Comparison of ENCODE assay signal across 1 cellular context in genomic region chr11:59967677-59968394, GRCh38.
A peak's percentile ranks its signal among the peaks of the same experiment; 100 is the strongest.
TF ChIP-seq lines count a peak whose summit lies in the region.

No MANE protein-coding gene starts in this region.

TF ChIP-seq in K562, 482 proteins besides CTCF, POLR2A, EP300 and RAD21 (continued from another document and continues in another):
- TF ChIP-seq, protein P1, sequence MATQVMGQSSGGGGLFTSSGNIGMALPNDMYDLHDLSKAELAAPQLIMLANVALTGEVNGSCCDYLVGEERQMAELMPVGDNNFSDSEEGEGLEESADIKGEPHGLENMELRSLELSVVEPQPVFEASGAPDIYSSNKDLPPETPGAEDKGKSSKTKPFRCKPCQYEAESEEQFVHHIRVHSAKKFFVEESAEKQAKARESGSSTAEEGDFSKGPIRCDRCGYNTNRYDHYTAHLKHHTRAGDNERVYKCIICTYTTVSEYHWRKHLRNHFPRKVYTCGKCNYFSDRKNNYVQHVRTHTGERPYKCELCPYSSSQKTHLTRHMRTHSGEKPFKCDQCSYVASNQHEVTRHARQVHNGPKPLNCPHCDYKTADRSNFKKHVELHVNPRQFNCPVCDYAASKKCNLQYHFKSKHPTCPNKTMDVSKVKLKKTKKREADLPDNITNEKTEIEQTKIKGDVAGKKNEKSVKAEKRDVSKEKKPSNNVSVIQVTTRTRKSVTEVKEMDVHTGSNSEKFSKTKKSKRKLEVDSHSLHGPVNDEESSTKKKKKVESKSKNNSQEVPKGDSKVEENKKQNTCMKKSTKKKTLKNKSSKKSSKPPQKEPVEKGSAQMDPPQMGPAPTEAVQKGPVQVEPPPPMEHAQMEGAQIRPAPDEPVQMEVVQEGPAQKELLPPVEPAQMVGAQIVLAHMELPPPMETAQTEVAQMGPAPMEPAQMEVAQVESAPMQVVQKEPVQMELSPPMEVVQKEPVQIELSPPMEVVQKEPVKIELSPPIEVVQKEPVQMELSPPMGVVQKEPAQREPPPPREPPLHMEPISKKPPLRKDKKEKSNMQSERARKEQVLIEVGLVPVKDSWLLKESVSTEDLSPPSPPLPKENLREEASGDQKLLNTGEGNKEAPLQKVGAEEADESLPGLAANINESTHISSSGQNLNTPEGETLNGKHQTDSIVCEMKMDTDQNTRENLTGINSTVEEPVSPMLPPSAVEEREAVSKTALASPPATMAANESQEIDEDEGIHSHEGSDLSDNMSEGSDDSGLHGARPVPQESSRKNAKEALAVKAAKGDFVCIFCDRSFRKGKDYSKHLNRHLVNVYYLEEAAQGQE (CRISPR knock-in tag; IDR thresholded peaks at IDR 0.05; ENCODE audit: low read depth) = no peak
- TF ChIP-seq NCOA1 (IDR thresholded peaks at IDR 0.05; ENCODE audit: low read depth) (peak; percentile 77; the same call in 1 of the 2 replicates), WHSC1 (IDR thresholded peaks at IDR 0.05; ENCODE audit: low read length) (no peak), CEBPB (tag; IDR thresholded peaks at IDR 0.05) (peak; percentile 82), ZNF232 (CRISPR knock-in tag; IDR thresholded peaks at IDR 0.05) (no peak), ATF7 (IDR thresholded peaks at IDR 0.05) (peak; percentile 86), GTF2B (IDR thresholded peaks at IDR 0.05; ENCODE audit: extremely low read depth, insufficient read length) (no peak), CREB1 (IDR thresholded peaks at IDR 0.05) (peak; percentile 43; the same call in 1 of the 2 replicates), CREB1 (CRISPR knock-in tag; IDR thresholded peaks at IDR 0.05) (no peak), CC2D1A (IDR thresholded peaks at IDR 0.05) (peak; percentile 92), DACH1 (IDR thresholded peaks at IDR 0.05; ENCODE audit: partially characterized antibody) (no peak), CBX2 (IDR thresholded peaks at IDR 0.05; ENCODE audit: insufficient read depth, low read length, poor library complexity, severe bottlenecking) (no peak), GTF2F1 (IDR thresholded peaks at IDR 0.05; ENCODE audit: low read depth, low read length) (no peak), NCOA6 (IDR thresholded peaks at IDR 0.05) (no peak), POLR2G (IDR thresholded peaks at IDR 0.05; ENCODE audit: low read depth, low read length) (no peak), BHLHE40 (IDR thresholded peaks at IDR 0.05; ENCODE audit: low read length) (no peak), POU5F1 (IDR thresholded peaks at IDR 0.05; ENCODE audit: borderline replicate concordance, low read depth, low read length, partially characterized antibody) (no peak), MEF2D (tag; conservative IDR thresholded peaks at IDR 0.05; ENCODE audit: low read depth) (no peak), HSF4 (CRISPR knock-in tag; IDR thresholded peaks at IDR 0.05; ENCODE audit: borderline replicate concordance) (no peak), LCOR (CRISPR knock-in tag; IDR thresholded peaks at IDR 0.05) (0 out of 2 replicates have a peak, but pooled peaks have one; percentile 38), ZNF3 (CRISPR knock-in tag; IDR thresholded peaks at IDR 0.05) (no peak), RBM34 (IDR thresholded peaks at IDR 0.05; ENCODE audit: borderline replicate concordance, insufficient read depth, low read length) (no peak), PRMT5 (CRISPR knock-in tag; IDR thresholded peaks at IDR 0.05) (no peak), SFPQ (IDR thresholded peaks at IDR 0.05; ENCODE audit: low read depth, low read length) (no peak), ZNF75A (CRISPR knock-in tag; IDR thresholded peaks at IDR 0.05) (no peak), FOS (IDR thresholded peaks at IDR 0.05; ENCODE audit: extremely low read depth, insufficient read length) (no peak), ZNF780A (CRISPR knock-in tag; IDR thresholded peaks at IDR 0.05) (no peak), ZNF696 (CRISPR knock-in tag; conservative IDR thresholded peaks at IDR 0.05) (no peak), TBP (optimal IDR thresholded peaks at IDR 0.05; ENCODE audit: low read depth, low read length) (peak; percentile 8), ZNF12 (CRISPR knock-in tag; IDR thresholded peaks at IDR 0.05) (no peak), ZNF639 (CRISPR knock-in tag; conservative IDR thresholded peaks at IDR 0.05 in 1 of 2, IDR thresholded peaks at IDR 0.05 in 1 of 2) (no peak), ZNF644 (tag; IDR thresholded peaks at IDR 0.05; ENCODE audit: low read depth) (peak; percentile 71; the same call in 1 of the 2 replicates), CHAMP1 (IDR thresholded peaks at IDR 0.05) (peak; percentile 91), HNRNPLL (IDR thresholded peaks at IDR 0.05; ENCODE audit: low read depth, low read length, poor library complexity, severe bottlenecking) (no peak), HDAC8 (tag; IDR thresholded peaks at IDR 0.05) (no peak), ESRRA (IDR thresholded peaks at IDR 0.05; ENCODE audit: borderline replicate concordance, low read depth) (peak; percentile 49; the same call in 1 of the 2 replicates), BACH1 (tag; IDR thresholded peaks at IDR 0.05) (0 out of 2 replicates have a peak, but pooled peaks have one; percentile 5), IFI16 (CRISPR knock-in tag; IDR thresholded peaks at IDR 0.05) (no peak), ZNF184 (CRISPR knock-in tag; IDR thresholded peaks at IDR 0.05) (no peak), SMARCA4 (IDR thresholded peaks at IDR 0.05) (peak; percentile 93), ZNF512 (tag; IDR thresholded peaks at IDR 0.05) (no peak)
- TF ChIP-seq, protein P2, sequence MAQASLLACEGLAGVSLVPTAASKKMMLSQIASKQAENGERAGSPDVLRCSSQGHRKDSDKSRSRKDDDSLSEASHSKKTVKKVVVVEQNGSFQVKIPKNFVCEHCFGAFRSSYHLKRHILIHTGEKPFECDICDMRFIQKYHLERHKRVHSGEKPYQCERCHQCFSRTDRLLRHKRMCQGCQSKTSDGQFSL (CRISPR knock-in tag; IDR thresholded peaks at IDR 0.05) = no peak
- TF ChIP-seq, protein P2 (tag; IDR thresholded peaks at IDR 0.05) = no peak
- TF ChIP-seq, protein P3, sequence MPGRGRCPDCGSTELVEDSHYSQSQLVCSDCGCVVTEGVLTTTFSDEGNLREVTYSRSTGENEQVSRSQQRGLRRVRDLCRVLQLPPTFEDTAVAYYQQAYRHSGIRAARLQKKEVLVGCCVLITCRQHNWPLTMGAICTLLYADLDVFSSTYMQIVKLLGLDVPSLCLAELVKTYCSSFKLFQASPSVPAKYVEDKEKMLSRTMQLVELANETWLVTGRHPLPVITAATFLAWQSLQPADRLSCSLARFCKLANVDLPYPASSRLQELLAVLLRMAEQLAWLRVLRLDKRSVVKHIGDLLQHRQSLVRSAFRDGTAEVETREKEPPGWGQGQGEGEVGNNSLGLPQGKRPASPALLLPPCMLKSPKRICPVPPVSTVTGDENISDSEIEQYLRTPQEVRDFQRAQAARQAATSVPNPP (IDR thresholded peaks at IDR 0.05; ENCODE audit: borderline replicate concordance, insufficient read depth, insufficient read length) = no peak
- TF ChIP-seq, protein P4, sequence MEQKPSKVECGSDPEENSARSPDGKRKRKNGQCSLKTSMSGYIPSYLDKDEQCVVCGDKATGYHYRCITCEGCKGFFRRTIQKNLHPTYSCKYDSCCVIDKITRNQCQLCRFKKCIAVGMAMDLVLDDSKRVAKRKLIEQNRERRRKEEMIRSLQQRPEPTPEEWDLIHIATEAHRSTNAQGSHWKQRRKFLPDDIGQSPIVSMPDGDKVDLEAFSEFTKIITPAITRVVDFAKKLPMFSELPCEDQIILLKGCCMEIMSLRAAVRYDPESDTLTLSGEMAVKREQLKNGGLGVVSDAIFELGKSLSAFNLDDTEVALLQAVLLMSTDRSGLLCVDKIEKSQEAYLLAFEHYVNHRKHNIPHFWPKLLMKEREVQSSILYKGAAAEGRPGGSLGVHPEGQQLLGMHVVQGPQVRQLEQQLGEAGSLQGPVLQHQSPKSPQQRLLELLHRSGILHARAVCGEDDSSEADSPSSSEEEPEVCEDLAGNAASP (IDR thresholded peaks at IDR 0.05) = no peak
